Comparison of ENCODE assay signal across 8 cellular contexts in genomic region chr6:1396952-1397868, GRCh38. TPM values are rescaled to one million over a fixed set of nuclear protein-coding genes. Genes with fewer than 3 reads are reported as not detected.
DNase-seq lines count a peak whose midpoint lies in the region; ATAC-seq and TF ChIP-seq lines count a peak whose summit lies in the region.

No MANE protein-coding gene starts in this region.

- H3K27ac ChIP-seq in right lobe of liver: no peak overlapping the region

- H3K4me1 ChIP-seq in HAP-1 (peaks cover 6% of the 10 kb centered on the region), right lobe of liver (peaks cover 0 to 13% (median 0%) of the 10 kb centered on the region in 4 donors)

- intact Hi-C loops in right lobe of liver (cut with DNase I): loop anchor here in 1 of 2 donors (10.0 kb wide), 1 partner anchor 612 kb away; no protein-coding TSS in a partner anchor

- in situ Hi-C loops in HAP-1 (cut with MboI; ENCODE audit: low sequenced_read_pairs): loop anchor here (25.0 kb wide), 2 partner anchors 610 to 810 kb away; no protein-coding TSS in a partner anchor

- ATAC-seq in right lobe of liver: peak; percentile 60 to 82 (median 78)

- peak; percentile 66 to 99 (median 95) for TF ChIP-seq CTCF in right lobe of liver (IDR thresholded peaks at IDR 0.05)

- no peaks in the 10 kb centered on the region for H3K27me3 ChIP-seq in HAP-1 (ENCODE audit: low read depth)
- H3K27me3 ChIP-seq in right lobe of liver: peaks cover 0 to 34% of the 10 kb centered on the region in 2 donors

- 22% methylated on average over 28 of the region's 28 CpGs for WGBS in right lobe of liver (ENCODE audit: insufficient coverage, low coverage, low lambda C conversion rate, missing lambda C conversion rate)

- no peak for TF ChIP-seq POLR2A in right lobe of liver (IDR thresholded peaks at IDR 0.05)

- H3K36me3 ChIP-seq in HAP-1 (replicated peaks): no peaks in the 10 kb centered on the region; the same call in 1 of the 2 replicates
- no peaks in the 10 kb centered on the region for H3K36me3 ChIP-seq in right lobe of liver

- no peak overlapping the region for H3K4me3 ChIP-seq in HAP-1
- H3K4me3 ChIP-seq in right lobe of liver: no peak overlapping the region

- DNase-seq in DMS 273 (lab: John Stamatoyannopoulos, UW; ENCODE audit: unreplicated experiment) (peak; percentile 90), HAP-1 (ENCODE audit: low spot score in 2 of 2) (peak; percentile 85 to 87), NCI-H2196 treated with DMSO at 0.1 percent for 48 hours (lab: John Stamatoyannopoulos, UW; ENCODE audit: unreplicated experiment) (peak; percentile 34), cerebellum (ENCODE audit: low spot score) (peak; percentile 66), right lobe of liver (peak in 2 of 3 donors; percentile 54 to 58), cortex of kidney (lab: John Stamatoyannopoulos, UW) (no peak)
- DNase-seq in activated CD4-positive, alpha-beta T cell treated with anti-CD3 and anti-CD28 coated beads for 24 hours (ENCODE audit: low read depth in 2 of 2): peak; percentile 56 to 57
- DNase-seq in stimulated activated CD4-positive, alpha-beta T cell treated with anti-CD3 and anti-CD28 coated beads, TNF-alpha, amount 100 ng/mL, for 4 hours (ENCODE audit: low read depth in 3 of 3): peak; percentile 41 to 59 (median 49)

- H3K9me3 ChIP-seq in HAP-1 (no peaks in the 10 kb centered on the region), right lobe of liver (no peaks in the 10 kb centered on the region)

RNA-seq across cellular contexts. Expression of gene FOXF2, which starts 7.8 kb away (rescaled TPM):
- total RNA-seq in cerebellum (2.4 TPM), right lobe of liver (under 1 TPM in 2 of 6 experiments, not detected in 4; 0.11 to 0.19 TPM)
